In genomic region chr9:23849379-23849778, GRCh38 we compare ENCODE assay signal across 1 cellular context.
TF ChIP-seq lines count a peak whose summit lies in the region.

No MANE protein-coding gene starts in this region.

TF ChIP-seq in A549, 52 proteins besides CTCF, POLR2A, EP300 and RAD21 (continued from another document):
- TF ChIP-seq FOSL2 (IDR thresholded peaks at IDR 0.05), result no peak
- TF ChIP-seq FOSL2 (CRISPR knock-in tag; IDR thresholded peaks at IDR 0.05), result no peak
- TF ChIP-seq JUNB (IDR thresholded peaks at IDR 0.05), result no peak
- no peak for TF ChIP-seq CHD2 (IDR thresholded peaks at IDR 0.05; ENCODE audit: low read length, partially characterized antibody)
- TF ChIP-seq RFX5 (IDR thresholded peaks at IDR 0.05), result no peak
- TF ChIP-seq, protein P1, sequence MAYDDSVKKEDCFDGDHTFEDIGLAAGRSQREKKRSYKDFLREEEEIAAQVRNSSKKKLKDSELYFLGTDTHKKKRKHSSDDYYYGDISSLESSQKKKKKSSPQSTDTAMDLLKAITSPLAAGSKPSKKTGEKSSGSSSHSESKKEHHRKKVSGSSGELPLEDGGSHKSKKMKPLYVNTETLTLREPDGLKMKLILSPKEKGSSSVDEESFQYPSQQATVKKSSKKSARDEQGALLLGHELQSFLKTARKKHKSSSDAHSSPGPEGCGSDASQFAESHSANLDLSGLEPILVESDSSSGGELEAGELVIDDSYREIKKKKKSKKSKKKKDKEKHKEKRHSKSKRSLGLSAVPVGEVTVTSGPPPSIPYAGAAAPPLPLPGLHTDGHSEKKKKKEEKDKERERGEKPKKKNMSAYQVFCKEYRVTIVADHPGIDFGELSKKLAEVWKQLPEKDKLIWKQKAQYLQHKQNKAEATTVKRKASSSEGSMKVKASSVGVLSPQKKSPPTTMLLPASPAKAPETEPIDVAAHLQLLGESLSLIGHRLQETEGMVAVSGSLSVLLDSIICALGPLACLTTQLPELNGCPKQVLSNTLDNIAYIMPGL (CRISPR knock-in tag; IDR thresholded peaks at IDR 0.05; ENCODE audit: borderline replicate concordance), result no peak
